Comparison of ENCODE assay signal across 8 cellular contexts in the genomic region with DNA sequence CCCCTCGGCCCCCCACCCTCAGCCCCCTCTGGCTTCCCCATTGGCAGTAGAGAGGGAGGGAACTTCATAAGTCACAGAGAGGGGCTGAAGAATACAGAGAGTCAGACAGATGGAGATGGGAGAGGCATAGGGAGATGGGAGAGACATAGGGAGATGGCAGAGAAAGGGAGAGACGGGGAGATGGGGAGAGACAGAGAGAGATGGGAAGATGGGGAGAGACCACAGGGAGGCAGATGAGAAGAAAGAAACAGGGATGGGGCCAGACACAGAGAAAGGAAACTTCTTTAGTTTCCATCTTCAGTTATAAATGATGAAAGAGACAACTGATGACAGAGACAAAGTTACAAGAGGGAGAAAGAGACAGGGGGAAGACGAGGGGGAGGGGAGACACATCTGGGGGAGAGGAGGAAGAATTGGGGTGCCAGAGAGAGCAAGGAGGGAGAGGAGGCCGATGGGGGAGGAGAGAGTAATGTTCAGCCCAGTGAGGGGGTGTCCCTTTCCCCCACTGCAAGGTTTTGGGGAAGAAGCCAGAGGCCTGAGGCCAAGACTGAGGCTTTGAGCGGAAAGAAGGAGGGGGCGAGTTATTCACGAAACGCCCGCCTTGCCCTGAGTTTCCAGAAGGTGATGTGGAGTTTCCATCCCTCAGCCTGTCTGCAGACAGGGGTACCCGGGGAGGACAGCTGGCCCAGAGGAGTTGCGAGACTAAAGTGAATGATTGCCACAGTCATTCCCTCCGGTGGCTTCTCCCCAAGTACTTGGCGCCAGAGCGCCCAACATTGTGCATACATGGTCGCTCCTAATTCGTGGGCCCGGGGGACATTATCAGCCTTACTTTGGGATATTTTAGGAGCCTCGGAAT. TPM values are rescaled to one million over a fixed set of nuclear protein-coding genes. Genes with fewer than 3 reads are reported as not detected.
DNase-seq lines count a peak whose midpoint lies in the region; FAIRE-seq and TF ChIP-seq lines count a peak whose summit lies in the region.

No MANE protein-coding gene starts in this region.

- CTCF ChIA-PET in AG04450 (lab: Charles Lee) = interaction anchor here (0.9 to 1.2 kb wide), 2 partner anchors 8 to 144 kb away, joined by 4 to 7 read pairs; no protein-coding TSS in a partner anchor

- H2BK15ac ChIP-seq in H9 (ENCODE audit: low read depth, low read length) = 0 out of 2 replicates have a peak overlapping the region, but pooled peaks have one; percentile 31

- FAIRE-seq in astrocyte (lab: Jason Lieb, UNC) = no peak

- no peak overlapping the region for H3K18ac ChIP-seq in H9 (ENCODE audit: insufficient read length, low read depth, low read length)

- H4K20me1 ChIP-seq in H9 (ENCODE audit: control insufficient read depth, insufficient read depth, insufficient read length) = no peaks in the 10 kb centered on the region
- H4K20me1 ChIP-seq in astrocyte (ENCODE audit: insufficient read depth, low read length) = peaks cover 25% of the 10 kb centered on the region

- no peak overlapping the region for H2BK120ac ChIP-seq in H9 (ENCODE audit: low read depth, low read length, poor library complexity, severe bottlenecking)

- H2BK20ac ChIP-seq in H9 (ENCODE audit: low read depth, low read length, poor library complexity, severe bottlenecking) = no peak overlapping the region

- H3K27ac Mint-ChIP-seq in H9 (no peak overlapping the region), astrocyte (ENCODE audit: unreplicated experiment) (peak overlapping the region; percentile 58)

- H3K9me3 Mint-ChIP-seq in H9 (no peaks in the 10 kb centered on the region; a peak in 1 of 5 replicates), astrocyte (ENCODE audit: unreplicated experiment) (no peaks in the 10 kb centered on the region)

- H3K4me1 Mint-ChIP-seq in H9 (peaks cover 4 to 16% of the 10 kb centered on the region in 2 experiments; a peak in 3 of 4 replicates), astrocyte (ENCODE audit: low read depth, unreplicated experiment) (peaks cover 9% of the 10 kb centered on the region)

- H3K9me3 ChIP-seq in AG04450 (ENCODE audit: control insufficient read depth, insufficient read depth, low read length) (no peaks in the 10 kb centered on the region; the same call in 1 of the 2 replicates), H9 (ENCODE audit: control insufficient read depth, low read depth, low read length) (no peaks in the 10 kb centered on the region), astrocyte (ENCODE audit: insufficient read depth, low read depth, low read length) (no peaks in the 10 kb centered on the region), neutrophil (no peaks in the 10 kb centered on the region)

- TF ChIP-seq CTCF in AG04450 (IDR thresholded peaks at IDR 0.05; ENCODE audit: low read depth, low read length) (no peak), H9 (conservative IDR thresholded peaks at IDR 0.05) (no peak), astrocyte (IDR thresholded peaks at IDR 0.05; ENCODE audit: insufficient read depth, low read depth, low read length) (no peak), neutrophil (IDR thresholded peaks at IDR 0.05) (no peak)

- no peaks in the 10 kb centered on the region for H3K79me1 ChIP-seq in H9 (ENCODE audit: insufficient read depth, low read depth, low read length, poor library complexity, severe bottlenecking)

- no peak overlapping the region for H3K23ac ChIP-seq in H9 (ENCODE audit: insufficient read length, low read depth, low read length)

- peaks cover 7% of the 10 kb centered on the region; the same call in 1 of the 2 replicates for H3K79me2 ChIP-seq in H9 (ENCODE audit: insufficient read depth, low read length)
- peaks cover 43% of the 10 kb centered on the region for H3K79me2 ChIP-seq in astrocyte (ENCODE audit: insufficient read depth, low read length)

- H2AK5ac ChIP-seq in H9 (ENCODE audit: insufficient read length, low read length) = no peak overlapping the region

- no peak overlapping the region for H3K27ac ChIP-seq in AG04450 (ENCODE audit: low read depth, low read length)
- H3K27ac ChIP-seq in H9 (ENCODE audit: insufficient read length, low read depth, low read length) = no peak overlapping the region
- peak overlapping the region; percentile 78 for H3K27ac ChIP-seq in astrocyte (ENCODE audit: low read depth, low read length)
- peak overlapping the region; percentile 59 for H3K27ac ChIP-seq in neutrophil
- H3K27ac ChIP-seq in urinary bladder (ENCODE audit: low read depth) = peak overlapping the region; percentile 35

- H3K4me3 ChIP-seq in AG04450 (ENCODE audit: low read depth, low read length) (0 out of 2 replicates have a peak overlapping the region, but pooled peaks have one; percentile 5), astrocyte (ENCODE audit: insufficient read depth, low read depth, low read length) (no peak overlapping the region), neutrophil (ENCODE audit: low read depth in 1 of 2, low read length in 1 of 2) (peak overlapping the region; percentile 63 to 66), urinary bladder (ENCODE audit: low read depth, low read length) (no peak overlapping the region)

- H3K4ac ChIP-seq in H9 (ENCODE audit: low read depth, low read length) = no peak overlapping the region

- WGBS in H9 (ENCODE audit: extremely low coverage, insufficient read length, low lambda C conversion rate) = no CpG with 5 or more reads among the region's 18 CpGs
- WGBS in urinary bladder = 30% methylated on average over 18 of the region's 18 CpGs

- H2AFZ ChIP-seq in H9 (ENCODE audit: low read length) (no peak overlapping the region), astrocyte (ENCODE audit: low read depth, low read length) (no peak overlapping the region)

- H3K4me3 Mint-ChIP-seq in H9 = peak overlapping the region; percentile 90 to 94
- peak overlapping the region; percentile 95 for H3K4me3 Mint-ChIP-seq in astrocyte (ENCODE audit: unreplicated experiment)

- DNase-seq in AG04450 (ENCODE audit: low read depth, low spot score) (no peak), H9 (no peak), OCI-M2 (lab: John Stamatoyannopoulos, UW; ENCODE audit: unreplicated experiment) (peak; percentile 99), astrocyte (ENCODE audit: low read depth) (no peak), RPMI8226 (no peak), A172 (ENCODE audit: low spot score) (no peak)

- no peaks in the 10 kb centered on the region for H3K27me3 ChIP-seq in AG04450 (ENCODE audit: control insufficient read depth, insufficient read depth, low read length)
- no peaks in the 10 kb centered on the region for H3K27me3 ChIP-seq in H9 (ENCODE audit: insufficient read depth, low read length)
- H3K27me3 ChIP-seq in astrocyte (ENCODE audit: insufficient read depth, low read length) = no peaks in the 10 kb centered on the region
- no peaks in the 10 kb centered on the region for H3K27me3 ChIP-seq in neutrophil

- no peak overlapping the region for H3T11ph ChIP-seq in H9 (ENCODE audit: low read length)

- peaks cover 7% of the 10 kb centered on the region for H3K23me2 ChIP-seq in H9 (ENCODE audit: insufficient read length, low read depth, low read length, poor library complexity, severe bottlenecking)

- no peak overlapping the region for H4K8ac ChIP-seq in H9 (replicated peaks; ENCODE audit: insufficient read length, low read depth, low read length)

- no peak overlapping the region for H2BK12ac ChIP-seq in H9 (ENCODE audit: insufficient read length, low read depth, low read length)

- H3K9ac ChIP-seq in H9 (ENCODE audit: extremely low read depth, insufficient read length, low read length) (no peak overlapping the region), astrocyte (ENCODE audit: low read length) (no peak overlapping the region)

- no peak overlapping the region for H2BK5ac ChIP-seq in H9 (ENCODE audit: insufficient read length, low read length)

- H3K4me2 ChIP-seq in H9 (ENCODE audit: insufficient read depth, insufficient read length, low read length) (no peak overlapping the region), astrocyte (ENCODE audit: low read length) (peak overlapping the region; percentile 98)

- H3K36me3 ChIP-seq in astrocyte (ENCODE audit: insufficient read depth, low read length) = peaks cover 13% of the 10 kb centered on the region
- peaks cover 8% of the 10 kb centered on the region for H3K36me3 ChIP-seq in neutrophil
- H3K36me3 ChIP-seq in urinary bladder (ENCODE audit: insufficient read depth) = peaks cover 10% of the 10 kb centered on the region

- H3K4me1 ChIP-seq in H9 (ENCODE audit: insufficient read depth, low read length) = no peaks in the 10 kb centered on the region; the same call in 1 of the 2 replicates
- H3K4me1 ChIP-seq in astrocyte (ENCODE audit: insufficient read depth, low read length) = peaks cover 9% of the 10 kb centered on the region
- peaks cover 25 to 34% of the 10 kb centered on the region in 2 experiments for H3K4me1 ChIP-seq in neutrophil (ENCODE audit: control insufficient read depth in 1 of 2, insufficient read depth in 1 of 2, low read depth in 1 of 2, low read length in 1 of 2)
- no peaks in the 10 kb centered on the region for H3K4me1 ChIP-seq in urinary bladder (ENCODE audit: insufficient read depth)

- peak overlapping the region; percentile 65; the same call in 1 of the 2 replicates for H3K14ac ChIP-seq in H9 (ENCODE audit: insufficient read depth, low read length)

- H4K5ac ChIP-seq in H9 (ENCODE audit: insufficient read length, low read depth, low read length) = no peak overlapping the region

- H3K27me3 Mint-ChIP-seq in H9 (ENCODE audit: low read depth) (peaks cover 3% of the 10 kb centered on the region), astrocyte (ENCODE audit: low read depth, unreplicated experiment) (peaks cover under 1% of the 10 kb centered on the region)

- POLR2A ChIA-PET in AG04450 (lab: Yijun Ruan, JAX) = interaction anchor here (1.2 to 2.1 kb wide), 6 partner anchors 9 to 17 kb away, joined by 3 to 19 read pairs (median 8); no protein-coding TSS in a partner anchor

- H3K56ac ChIP-seq in H9 (ENCODE audit: insufficient read length, low read depth, low read length) = no peak overlapping the region

- no peak overlapping the region for H4K91ac ChIP-seq in H9 (ENCODE audit: insufficient read length, low read depth, low read length)

- H3K36me3 Mint-ChIP-seq in H9 (ENCODE audit: insufficient read depth in 1 of 3, low read depth in 3 of 3) (peaks cover 30 to 38% (median 38%) of the 10 kb centered on the region in 3 experiments), astrocyte (ENCODE audit: low read depth, unreplicated experiment) (peaks cover 4% of the 10 kb centered on the region)

RNA-seq across cellular contexts. Expression of a gene that starts 0.7 kb away (rescaled TPM):
- polyA plus RNA-seq in AG04450 (2011; rRNA removed) (11.5 and 13.1 TPM in 2 replicates), urinary bladder (41.1 TPM)
- 39.0 and 61.7 TPM in 2 replicates for polyA minus RNA-seq in AG04450 (2011; rRNA and poly(A)+ RNA removed)
- total RNA-seq in H9 (2021) (150 and 157 TPM in 2 replicates), astrocyte (54.2 and 55.6 TPM in 2 replicates), urinary bladder (10.9 TPM)
- 27.6 and 34.6 TPM in 2 replicates for total RNA-seq in A172 (2014; rRNA removed; shearing (Covaris generic))

RNA-seq across cellular contexts. Expression of a gene that starts 3.0 kb away (rescaled TPM):
- polyA plus RNA-seq in AG04450 (2011; rRNA removed) (0.09 and 0.11 TPM in 2 replicates), urinary bladder (8.4 TPM)
- not detected in 2 replicates for polyA minus RNA-seq in AG04450 (2011; rRNA and poly(A)+ RNA removed)
- total RNA-seq in H9 (2021) (0.18 and 0.26 TPM in 2 replicates), astrocyte (0.24 TPM in 1 of 2 replicates, not detected in the other), urinary bladder (11.2 TPM)
- 0.47 and 0.86 TPM in 2 replicates for total RNA-seq in A172 (2014; rRNA removed; shearing (Covaris generic))

RNA-seq across cellular contexts. Expression of a gene that starts 6.0 kb away (rescaled TPM):
- polyA plus RNA-seq in AG04450 (2011; rRNA removed) = 1.0 and 2.1 TPM in 2 replicates
- polyA minus RNA-seq in AG04450 (2011; rRNA and poly(A)+ RNA removed) = 1.7 and 3.0 TPM in 2 replicates
- 60.6 and 63.7 TPM in 2 replicates for total RNA-seq in H9 (2021)
- 19.3 and 22.8 TPM in 2 replicates for total RNA-seq in astrocyte
- total RNA-seq in urinary bladder = 1.8 TPM
- 9.8 TPM for polyA plus RNA-seq in urinary bladder
- 1.5 and 2.9 TPM in 2 replicates for total RNA-seq in A172 (2014; rRNA removed; shearing (Covaris generic))

RNA-seq across cellular contexts. Expression of a gene that starts 14.2 kb away (rescaled TPM):
- polyA plus RNA-seq in AG04450 (2011; rRNA removed) (127 and 146 TPM in 2 replicates), urinary bladder (252 TPM)
- polyA minus RNA-seq in AG04450 (2011; rRNA and poly(A)+ RNA removed) = 54.2 and 75.9 TPM in 2 replicates
- total RNA-seq in H9 (2021) (290 and 296 TPM in 2 replicates), astrocyte (207 and 215 TPM in 2 replicates), urinary bladder (132 TPM)
- 305 and 379 TPM in 2 replicates for total RNA-seq in A172 (2014; rRNA removed; shearing (Covaris generic))

RNA-seq across cellular contexts. Expression of a gene that starts 19.4 kb away (rescaled TPM):
- polyA plus RNA-seq in AG04450 (2011; rRNA removed) (25.0 and 25.9 TPM in 2 replicates), urinary bladder (43.4 TPM)
- polyA minus RNA-seq in AG04450 (2011; rRNA and poly(A)+ RNA removed) = 15.6 and 22.6 TPM in 2 replicates
- total RNA-seq in H9 (2021) (20.0 and 21.1 TPM in 2 replicates), astrocyte (73.5 and 86.8 TPM in 2 replicates), urinary bladder (15.5 TPM)
- total RNA-seq in A172 (2014; rRNA removed; shearing (Covaris generic)) = 16.5 and 20.4 TPM in 2 replicates

Comparison
In these comparisons a context has a peak if more than half of its experiments do, and no peak if none do; other contexts are left out.
1. H3K27ac ChIP-seq: peak in astrocyte (single experiment), neutrophil (single experiment) and urinary bladder (single experiment); none in AG04450 (single experiment) and H9 (single experiment).
2. H3K4me3 ChIP-seq: peak in AG04450 (single experiment) and neutrophil (2 of 2); none in astrocyte (single experiment) and urinary bladder (single experiment).